In genomic region chr2:95354469-95354901, GRCh38 we compare ENCODE assay signal across 18 cellular contexts. TPM values are rescaled to one million over a fixed set of nuclear protein-coding genes. Genes with fewer than 3 reads are reported as not detected.
"Had no signal": no experiment of that assay in that cellular context is flagged by ENCODE, and none has a peak within 500 bp of the region (broad histone marks: within the 10 kb centered on the region; RNA-seq: fewer than 3 reads in every experiment).

No MANE protein-coding gene starts in this region.

- H3K4me3 ChIP-seq: colonic mucosa, gastrocnemius medialis, upper lobe of left lung had no signal

- DNase-seq: activated B cell treated with CpG ODN at 0.5 μM for 24 hours; activated CD4-positive, alpha-beta memory T cell treated with anti-CD3 and anti-CD28 coated beads for 36 hours; activated CD4-positive, alpha-beta T cell treated with anti-CD3 and anti-CD28 coated beads for 4 hours; activated CD8-positive, alpha-beta memory T cell treated with anti-CD3 and anti-CD28 coated beads, Interleukin-2, amount 10 ng/mL, durations not matched to agents 7 days and 5 days; activated naive CD4-positive, alpha-beta T cell treated with Interleukin-2 at 50 U/mL for 16 hours; activated naive CD8-positive, alpha-beta T cell treated with anti-CD3 and anti-CD28 coated beads, Interleukin-2, amount 50 U/mL, for 24 hours; activated T-cell treated with anti-CD3 and anti-CD28 coated beads, Interleukin-2, amount 50 U/mL, for 1 hour; anterior cingulate cortex; colonic mucosa; gastrocnemius medialis; naive thymus-derived CD4-positive, alpha-beta T cell; stimulated activated CD4-positive, alpha-beta T cell treated with anti-CD3 and anti-CD28 coated beads, Interleukin-12 subunit alpha, Interleukin-12 subunit beta, amount 100 ng/mL, for 4 hours; stimulated activated CD4-positive, alpha-beta T cell treated with anti-CD3 and anti-CD28 coated beads, Interleukin-1b, Interleukin-23, amount 100 ng/mL, for 48 hours; stimulated activated naive CD4-positive, alpha-beta T cell treated with Interleukin-2 at 50 U/mL for 16 hours; T-helper 1 cell; T-helper 9 cell had no signal

- H3K27ac ChIP-seq: colonic mucosa, gastrocnemius medialis, parathyroid adenoma, upper lobe of left lung had no signal

- H3K9me3 ChIP-seq: colonic mucosa, gastrocnemius medialis, upper lobe of left lung had no signal

- H3K27me3 ChIP-seq: colonic mucosa, gastrocnemius medialis, upper lobe of left lung had no signal

- ATAC-seq: activated naive CD8-positive, alpha-beta T cell treated with anti-CD3 and anti-CD28 coated beads, Interleukin-2, amount 50 U/mL, for 24 hours; gastrocnemius medialis had no signal

- H3K4me1 ChIP-seq: colonic mucosa, gastrocnemius medialis, upper lobe of left lung had no signal

- H3K36me3 ChIP-seq: colonic mucosa, gastrocnemius medialis, upper lobe of left lung had no signal

RNA-seq across cellular contexts. Expression of gene KCNIP3, which starts 57.3 kb away (rescaled TPM):
- total RNA-seq: activated B cell treated with CpG ODN at 0.5 μM for 24 hours; activated CD4-positive, alpha-beta memory T cell treated with anti-CD3 and anti-CD28 coated beads for 36 hours; activated CD8-positive, alpha-beta memory T cell treated with anti-CD3 and anti-CD28 coated beads, Interleukin-2, amount 10 ng/mL, durations not matched to agents 7 days and 5 days had no signal
